1 cellular context compared by ENCODE assay signal in the genomic region with DNA sequence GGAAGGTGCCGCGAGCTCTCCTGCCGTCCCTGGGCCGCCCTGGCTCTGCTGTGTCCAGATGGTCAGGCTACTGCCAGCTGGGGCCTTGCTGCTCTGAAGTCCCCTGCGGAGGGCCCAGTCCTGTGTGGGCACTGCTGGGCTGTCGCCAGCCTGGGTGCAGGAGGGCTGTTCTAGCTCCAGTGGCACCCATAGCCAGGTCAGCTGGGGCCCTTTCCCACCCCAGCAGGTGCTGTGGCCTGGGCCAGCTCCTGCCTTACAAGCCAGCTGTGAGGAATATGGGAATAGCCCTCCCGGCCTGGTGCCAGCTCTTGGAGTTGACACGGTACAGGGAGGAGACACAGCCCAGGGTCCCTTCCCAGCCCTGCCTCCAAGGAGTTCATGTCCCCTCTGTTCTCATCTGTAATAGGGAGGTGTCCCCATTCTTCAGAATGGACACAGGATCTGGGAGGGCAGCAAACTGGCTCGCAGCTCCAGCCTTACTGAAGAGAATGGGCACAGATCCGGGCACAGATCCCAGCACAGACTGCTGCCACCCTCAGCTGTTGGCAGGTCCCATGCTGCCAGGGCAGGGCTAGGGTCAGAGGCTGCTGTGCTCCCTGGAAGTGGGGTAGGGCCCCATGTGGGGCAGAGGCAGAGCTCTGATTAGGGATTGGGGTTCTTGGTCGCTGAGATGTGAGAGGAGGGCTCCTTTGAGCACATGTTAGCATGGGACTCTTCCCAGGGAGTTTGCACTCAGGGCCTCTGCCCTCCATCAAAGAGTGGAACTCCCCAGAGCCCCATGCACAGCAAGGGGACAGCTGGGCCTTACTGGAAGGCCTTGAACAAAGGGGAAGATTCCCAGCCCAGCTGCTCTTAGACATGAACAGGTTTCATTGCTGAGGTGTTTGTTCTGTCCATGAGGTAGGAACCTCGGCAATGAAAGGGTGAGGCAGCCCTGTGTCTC.
TF ChIP-seq lines count a peak whose summit lies in the region.

No MANE protein-coding gene starts in this region.

TF ChIP-seq in HEK293, 187 proteins besides CTCF, POLR2A, EP300 and RAD21 (continued from another document):
- TF ChIP-seq, protein P1, sequence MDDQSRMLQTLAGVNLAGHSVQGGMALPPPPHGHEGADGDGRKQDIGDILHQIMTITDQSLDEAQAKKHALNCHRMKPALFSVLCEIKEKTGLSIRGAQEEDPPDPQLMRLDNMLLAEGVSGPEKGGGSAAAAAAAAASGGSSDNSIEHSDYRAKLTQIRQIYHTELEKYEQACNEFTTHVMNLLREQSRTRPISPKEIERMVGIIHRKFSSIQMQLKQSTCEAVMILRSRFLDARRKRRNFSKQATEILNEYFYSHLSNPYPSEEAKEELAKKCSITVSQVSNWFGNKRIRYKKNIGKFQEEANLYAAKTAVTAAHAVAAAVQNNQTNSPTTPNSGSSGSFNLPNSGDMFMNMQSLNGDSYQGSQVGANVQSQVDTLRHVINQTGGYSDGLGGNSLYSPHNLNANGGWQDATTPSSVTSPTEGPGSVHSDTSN (CRISPR knock-in tag; IDR thresholded peaks at IDR 0.05), result no peak
- TF ChIP-seq ZIC2 (tag by site-specific recombination; IDR thresholded peaks at IDR 0.05) (peak; percentile 19; the same call in 1 of the 2 replicates), ZNF837 (tag by site-specific recombination; IDR thresholded peaks at IDR 0.05) (no peak), ZNF341 (tag by site-specific recombination; IDR thresholded peaks at IDR 0.05; ENCODE audit: low read depth) (0 out of 2 replicates have a peak, but pooled peaks have one; percentile 11), SALL2 (tag by site-specific recombination; IDR thresholded peaks at IDR 0.05; ENCODE audit: borderline replicate concordance) (no peak), ZBTB17 (tag by site-specific recombination; IDR thresholded peaks at IDR 0.05) (no peak), ZNF76 (tag by site-specific recombination; IDR thresholded peaks at IDR 0.05; ENCODE audit: borderline replicate concordance, low read depth) (no peak), ZNF600 (tag by site-specific recombination; IDR thresholded peaks at IDR 0.05) (no peak), ZNF792 (tag by site-specific recombination; IDR thresholded peaks at IDR 0.05) (no peak)
- TF ChIP-seq, protein P2, sequence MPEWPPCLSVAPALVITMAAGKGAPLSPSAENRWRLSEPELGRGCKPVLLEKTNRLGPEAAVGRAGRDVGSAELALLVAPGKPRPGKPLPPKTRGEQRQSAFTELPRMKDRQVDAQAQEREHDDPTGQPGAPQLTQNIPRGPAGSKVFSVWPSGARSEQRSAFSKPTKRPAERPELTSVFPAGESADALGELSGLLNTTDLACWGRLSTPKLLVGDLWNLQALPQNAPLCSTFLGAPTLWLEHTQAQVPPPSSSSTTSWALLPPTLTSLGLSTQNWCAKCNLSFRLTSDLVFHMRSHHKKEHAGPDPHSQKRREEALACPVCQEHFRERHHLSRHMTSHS (tag by site-specific recombination; IDR thresholded peaks at IDR 0.05), result no peak
